Comparison of ENCODE assay signal across 1 cellular context in the genomic region with DNA sequence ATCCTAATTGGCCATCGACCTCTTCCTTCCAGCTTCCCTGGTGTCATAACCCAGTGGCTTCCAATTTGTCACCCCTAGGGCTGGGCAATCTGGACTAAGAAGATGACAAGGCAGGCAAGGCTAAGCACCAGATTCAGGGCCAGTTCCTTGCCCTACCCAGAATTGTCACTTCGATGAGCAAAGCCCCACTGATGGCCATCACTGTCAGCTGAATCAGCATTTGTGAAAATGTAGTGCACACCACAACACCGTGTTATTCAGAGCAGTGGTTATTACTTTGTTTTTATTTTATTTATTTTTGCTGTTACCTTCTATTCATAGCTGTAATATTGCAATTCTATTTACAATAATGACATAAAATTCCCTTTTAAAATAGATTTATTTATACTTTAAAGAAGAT.
TF ChIP-seq lines count a peak whose summit lies in the region.

No MANE protein-coding gene starts in this region.

TF ChIP-seq in GM23338, 12 proteins besides CTCF, POLR2A, EP300 and RAD21 (continued from another document):
- TF ChIP-seq ZNF114 (CRISPR knock-in tag; IDR thresholded peaks at IDR 0.05) (no peak), NANOG (IDR thresholded peaks at IDR 0.05; ENCODE audit: borderline replicate concordance) (no peak)
TF ChIP-seq in GM23338: peak in this region for 0.
